ENCODE assay signal across 1 cellular context in the genomic region with DNA sequence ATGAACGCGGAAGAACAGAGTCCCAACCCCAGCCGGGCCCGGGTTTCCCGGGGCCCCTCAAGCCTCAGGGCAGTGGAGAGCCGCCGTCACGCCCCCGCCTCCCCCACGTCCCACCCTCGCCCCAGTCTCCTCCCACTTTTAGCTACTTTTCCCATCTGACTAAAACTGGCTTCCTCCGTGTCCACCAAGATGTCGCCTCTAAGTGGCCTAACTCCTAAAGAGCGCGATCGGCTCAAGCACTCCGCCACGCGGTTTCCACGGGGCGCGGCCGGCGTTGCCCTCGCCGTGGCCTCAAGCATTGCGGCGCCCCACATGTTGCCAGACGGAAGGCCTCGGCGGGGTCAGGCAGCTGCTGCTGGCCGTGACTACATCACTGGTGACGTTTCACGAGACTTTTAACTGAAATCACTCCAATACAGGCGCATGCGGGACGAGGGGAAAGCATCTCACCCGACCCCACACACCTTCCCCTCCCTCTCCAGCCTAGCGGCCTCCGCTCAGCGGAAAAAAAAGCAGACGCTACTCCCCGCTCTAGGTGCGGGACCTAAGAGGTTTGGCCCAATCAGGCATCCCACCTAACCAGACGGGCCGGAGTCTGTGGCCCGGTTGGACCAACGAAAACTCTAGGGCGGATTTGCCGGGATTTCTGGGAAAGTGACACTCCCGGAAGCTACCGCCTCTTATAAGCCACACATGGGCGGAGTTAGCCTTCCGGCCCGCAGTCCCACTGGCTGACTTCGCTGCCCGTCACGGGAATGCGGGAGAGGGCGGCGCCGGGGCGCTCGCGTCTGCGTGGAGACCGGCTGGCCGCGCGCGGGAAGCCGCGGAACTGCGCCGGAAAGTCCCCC.
TF ChIP-seq lines count a peak whose summit lies in the region.

Gene NXT1, plus strand, starts transcription at position 785 of the 848 bp plus-strand sequence. CDS start 3,251 bp downstream, outside the sequence.

TF ChIP-seq in K562, 482 proteins besides CTCF, POLR2A, EP300 and RAD21 (continued from another document and continues in another):
- TF ChIP-seq CHD7 (IDR thresholded peaks at IDR 0.05; ENCODE audit: low read depth, low read length) (no peak), ZNF3 (CRISPR knock-in tag; IDR thresholded peaks at IDR 0.05) (no peak), PPARD (CRISPR knock-in tag; IDR thresholded peaks at IDR 0.05) (no peak), ZNF764 (CRISPR knock-in tag; IDR thresholded peaks at IDR 0.05; ENCODE audit: low read depth) (no peak), RBM17 (IDR thresholded peaks at IDR 0.05; ENCODE audit: borderline replicate concordance, low read depth, low read length) (no peak), ZNF407 (IDR thresholded peaks at IDR 0.05; ENCODE audit: low read depth) (peak; percentile 45; the same call in 1 of the 2 replicates), ZNF695 (CRISPR knock-in tag; IDR thresholded peaks at IDR 0.05) (no peak), CHCHD3 (CRISPR knock-in tag; IDR thresholded peaks at IDR 0.05) (no peak), TFE3 (CRISPR knock-in tag; IDR thresholded peaks at IDR 0.05) (no peak), MTA3 (IDR thresholded peaks at IDR 0.05; ENCODE audit: borderline replicate concordance) (no peak), SNRNP70 (optimal IDR thresholded peaks at IDR 0.05; ENCODE audit: low read depth, low read length) (no peak), MXI1 (IDR thresholded peaks at IDR 0.05; ENCODE audit: low read depth, low read length) (no peak), MTF1 (CRISPR knock-in tag; IDR thresholded peaks at IDR 0.05; ENCODE audit: borderline replicate concordance) (no peak), THAP12 (CRISPR knock-in tag; IDR thresholded peaks at IDR 0.05) (no peak), PCBP1 (IDR thresholded peaks at IDR 0.05; ENCODE audit: low read depth, low read length, poor library complexity, severe bottlenecking) (peak; percentile 10), TBL1XR1 (IDR thresholded peaks at IDR 0.05; ENCODE audit: low read length in 2 of 2) (no peak), JUNB (CRISPR knock-in tag; conservative IDR thresholded peaks at IDR 0.05) (no peak)
- TF ChIP-seq, protein P1, sequence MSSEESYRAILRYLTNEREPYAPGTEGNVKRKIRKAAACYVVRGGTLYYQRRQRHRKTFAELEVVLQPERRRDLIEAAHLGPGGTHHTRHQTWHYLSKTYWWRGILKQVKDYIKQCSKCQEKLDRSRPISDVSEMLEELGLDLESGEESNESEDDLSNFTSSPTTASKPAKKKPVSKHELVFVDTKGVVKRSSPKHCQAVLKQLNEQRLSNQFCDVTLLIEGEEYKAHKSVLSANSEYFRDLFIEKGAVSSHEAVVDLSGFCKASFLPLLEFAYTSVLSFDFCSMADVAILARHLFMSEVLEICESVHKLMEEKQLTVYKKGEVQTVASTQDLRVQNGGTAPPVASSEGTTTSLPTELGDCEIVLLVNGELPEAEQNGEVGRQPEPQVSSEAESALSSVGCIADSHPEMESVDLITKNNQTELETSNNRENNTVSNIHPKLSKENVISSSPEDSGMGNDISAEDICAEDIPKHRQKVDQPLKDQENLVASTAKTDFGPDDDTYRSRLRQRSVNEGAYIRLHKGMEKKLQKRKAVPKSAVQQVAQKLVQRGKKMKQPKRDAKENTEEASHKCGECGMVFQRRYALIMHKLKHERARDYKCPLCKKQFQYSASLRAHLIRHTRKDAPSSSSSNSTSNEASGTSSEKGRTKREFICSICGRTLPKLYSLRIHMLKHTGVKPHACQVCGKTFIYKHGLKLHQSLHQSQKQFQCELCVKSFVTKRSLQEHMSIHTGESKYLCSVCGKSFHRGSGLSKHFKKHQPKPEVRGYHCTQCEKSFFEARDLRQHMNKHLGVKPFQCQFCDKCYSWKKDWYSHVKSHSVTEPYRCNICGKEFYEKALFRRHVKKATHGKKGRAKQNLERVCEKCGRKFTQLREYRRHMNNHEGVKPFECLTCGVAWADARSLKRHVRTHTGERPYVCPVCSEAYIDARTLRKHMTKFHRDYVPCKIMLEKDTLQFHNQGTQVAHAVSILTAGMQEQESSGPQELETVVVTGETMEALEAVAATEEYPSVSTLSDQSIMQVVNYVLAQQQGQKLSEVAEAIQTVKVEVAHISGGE (CRISPR knock-in tag; IDR thresholded peaks at IDR 0.05): peak in 1 of 3 experiments; percentile 82; a peak in 2 of 6 replicates
